In the genomic region with DNA sequence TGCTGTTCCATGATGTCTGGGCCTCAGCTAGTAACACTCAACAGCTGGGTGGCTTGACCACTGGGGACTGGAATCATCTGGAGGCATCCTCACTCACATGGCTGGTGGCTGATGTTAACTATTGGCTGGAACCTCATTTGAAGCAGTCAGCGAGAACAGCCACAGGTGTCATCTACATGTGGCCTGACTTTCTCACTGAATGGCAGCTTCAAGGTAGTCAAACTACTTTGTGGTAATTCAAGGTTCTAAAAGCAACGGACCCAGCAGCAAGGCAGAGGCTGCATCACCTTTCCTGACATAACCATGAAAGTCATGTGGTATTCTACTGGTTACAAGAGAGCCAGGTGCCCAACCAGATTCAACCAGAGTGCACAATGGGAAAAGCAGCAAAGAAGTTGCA, we compare ENCODE assay signal across 1 cellular context.
TF ChIP-seq lines count a peak whose summit lies in the region.

No MANE protein-coding gene starts in this region.

TF ChIP-seq in GM12878, 131 proteins besides CTCF, POLR2A, EP300 and RAD21:
- TF ChIP-seq, protein P1, sequence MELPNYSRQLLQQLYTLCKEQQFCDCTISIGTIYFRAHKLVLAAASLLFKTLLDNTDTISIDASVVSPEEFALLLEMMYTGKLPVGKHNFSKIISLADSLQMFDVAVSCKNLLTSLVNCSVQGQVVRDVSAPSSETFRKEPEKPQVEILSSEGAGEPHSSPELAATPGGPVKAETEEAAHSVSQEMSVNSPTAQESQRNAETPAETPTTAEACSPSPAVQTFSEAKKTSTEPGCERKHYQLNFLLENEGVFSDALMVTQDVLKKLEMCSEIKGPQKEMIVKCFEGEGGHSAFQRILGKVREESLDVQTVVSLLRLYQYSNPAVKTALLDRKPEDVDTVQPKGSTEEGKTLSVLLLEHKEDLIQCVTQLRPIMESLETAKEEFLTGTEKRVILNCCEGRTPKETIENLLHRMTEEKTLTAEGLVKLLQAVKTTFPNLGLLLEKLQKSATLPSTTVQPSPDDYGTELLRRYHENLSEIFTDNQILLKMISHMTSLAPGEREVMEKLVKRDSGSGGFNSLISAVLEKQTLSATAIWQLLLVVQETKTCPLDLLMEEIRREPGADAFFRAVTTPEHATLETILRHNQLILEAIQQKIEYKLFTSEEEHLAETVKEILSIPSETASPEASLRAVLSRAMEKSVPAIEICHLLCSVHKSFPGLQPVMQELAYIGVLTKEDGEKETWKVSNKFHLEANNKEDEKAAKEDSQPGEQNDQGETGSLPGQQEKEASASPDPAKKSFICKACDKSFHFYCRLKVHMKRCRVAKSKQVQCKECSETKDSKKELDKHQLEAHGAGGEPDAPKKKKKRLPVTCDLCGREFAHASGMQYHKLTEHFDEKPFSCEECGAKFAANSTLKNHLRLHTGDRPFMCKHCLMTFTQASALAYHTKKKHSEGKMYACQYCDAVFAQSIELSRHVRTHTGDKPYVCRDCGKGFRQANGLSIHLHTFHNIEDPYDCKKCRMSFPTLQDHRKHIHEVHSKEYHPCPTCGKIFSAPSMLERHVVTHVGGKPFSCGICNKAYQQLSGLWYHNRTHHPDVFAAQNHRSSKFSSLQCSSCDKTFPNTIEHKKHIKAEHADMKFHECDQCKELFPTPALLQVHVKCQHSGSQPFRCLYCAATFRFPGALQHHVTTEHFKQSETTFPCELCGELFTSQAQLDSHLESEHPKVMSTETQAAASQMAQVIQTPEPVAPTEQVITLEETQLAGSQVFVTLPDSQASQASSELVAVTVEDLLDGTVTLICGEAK (IDR thresholded peaks at IDR 0.05; ENCODE audit: borderline replicate concordance) = no peak
- peak; percentile 57 for TF ChIP-seq RUNX3 (IDR thresholded peaks at IDR 0.05; ENCODE audit: low read length)
- TF ChIP-seq TBL1XR1 (IDR thresholded peaks at IDR 0.05; ENCODE audit: low read depth, low read length) = no peak
